12 cellular contexts compared by ENCODE assay signal in the genomic region with DNA sequence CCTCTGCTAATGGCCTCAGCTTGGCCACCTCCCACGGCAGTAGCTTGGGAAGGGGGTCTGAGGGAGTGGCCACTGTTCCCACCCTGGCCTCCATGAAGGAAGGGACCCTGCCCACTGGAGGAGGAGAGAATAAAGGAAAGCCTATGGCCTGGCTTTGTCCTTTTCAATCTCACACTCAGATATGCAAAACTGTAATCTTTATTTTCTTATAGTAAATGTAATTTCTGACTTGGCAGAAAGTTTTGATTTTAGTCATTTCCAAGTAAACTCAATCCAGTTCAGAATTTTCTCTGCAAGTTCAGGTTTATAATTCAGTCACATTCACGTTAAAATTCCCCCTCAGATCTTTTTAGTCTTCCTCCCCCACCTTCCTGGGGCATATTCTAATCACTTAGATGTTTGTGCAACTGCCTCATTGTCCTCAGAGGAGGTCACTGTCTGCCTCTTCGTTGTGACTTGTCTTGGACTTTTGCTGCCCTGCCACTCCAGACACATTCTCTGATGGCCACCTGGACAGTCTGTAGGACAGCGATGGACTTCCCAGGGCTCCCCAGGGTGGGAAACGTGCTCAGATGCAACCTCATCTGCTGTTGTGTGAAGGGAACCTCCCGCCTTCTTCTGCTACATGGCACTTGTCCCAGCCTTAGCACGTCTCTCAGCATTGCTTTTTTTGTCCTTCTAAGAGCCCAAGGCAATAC.
A peak's percentile ranks its signal among the peaks of the same experiment; 100 is the strongest.
DNase-seq lines count a peak whose midpoint lies in the region; ATAC-seq, FAIRE-seq and TF ChIP-seq lines count a peak whose summit lies in the region.
"Had no signal": no experiment of that assay in that cellular context is flagged by ENCODE, and none has a peak within 500 bp of the region (broad histone marks: within the 10 kb centered on the region; RNA-seq: fewer than 3 reads in every experiment).

No MANE protein-coding gene starts in this region.

- H3K36me3 Mint-ChIP-seq in neural crest cell (ENCODE audit: low read depth) = no peaks in the 10 kb centered on the region

- H3K27me3 ChIP-seq in PC-3 (ENCODE audit: low read length) (no peaks in the 10 kb centered on the region), ascending aorta (no peaks in the 10 kb centered on the region), pancreas (no peaks in the 10 kb centered on the region)
- H3K27me3 ChIP-seq: heart right ventricle, testis had no signal

- no peaks in the 10 kb centered on the region for H3K27me3 Mint-ChIP-seq in neural crest cell (ENCODE audit: low read depth)

- H3K9me3 Mint-ChIP-seq in neural crest cell = no peaks in the 10 kb centered on the region

- H2AFZ ChIP-seq in PC-3 (ENCODE audit: low read length) = no peak overlapping the region

- peaks cover 8% of the 10 kb centered on the region for H3K4me1 Mint-ChIP-seq in neural crest cell

- H3K9ac ChIP-seq in PC-3 (ENCODE audit: low read length) = no peak overlapping the region
- H3K9ac ChIP-seq: SK-N-SH had no signal

- TF ChIP-seq CTCF in GM10266 (IDR thresholded peaks at IDR 0.05; ENCODE audit: control insufficient read depth, insufficient read depth, low read depth, missing control alignments) (peak; percentile 26), PC-3 (conservative IDR thresholded peaks at IDR 0.05; ENCODE audit: low read depth, low read length) (no peak), neural crest cell (conservative IDR thresholded peaks at IDR 0.05) (no peak), ascending aorta (IDR thresholded peaks at IDR 0.05) (no peak), pancreas (IDR thresholded peaks at IDR 0.05) (no peak)

- H3K27ac Mint-ChIP-seq in neural crest cell (ENCODE audit: unreplicated experiment) = peak overlapping the region; percentile 72

- H3K27ac ChIP-seq in PC-3 (ENCODE audit: low read length) = peak overlapping the region; percentile 23; the same call in 1 of the 2 replicates
- H3K27ac ChIP-seq in ascending aorta = no peak overlapping the region
- no peak overlapping the region for H3K27ac ChIP-seq in pancreas
- H3K27ac ChIP-seq: heart right ventricle, testis had no signal

- H3K4me3 ChIP-seq in PC-3 (ENCODE audit: low read length) = no peak overlapping the region
- H3K4me3 ChIP-seq in ascending aorta = no peak overlapping the region
- no peak overlapping the region for H3K4me3 ChIP-seq in pancreas
- H3K4me3 ChIP-seq: heart right ventricle, testis had no signal

- H3F3A ChIP-seq in PC-3 (ENCODE audit: low read length, unreplicated experiment) = no peaks in the 10 kb centered on the region

- FAIRE-seq in pancreas (lab: Jason Lieb, UNC) = no peak

- H3K9me3 ChIP-seq in PC-3 (ENCODE audit: low read length) (no peaks in the 10 kb centered on the region), ascending aorta (no peaks in the 10 kb centered on the region), pancreas (no peaks in the 10 kb centered on the region)
- H3K9me3 ChIP-seq: heart right ventricle, SK-N-SH, testis had no signal

- H3K79me2 ChIP-seq in PC-3 (ENCODE audit: low read length) = no peaks in the 10 kb centered on the region

- BruUV-seq in PC-3 (replicated peaks; lab: Mats Ljungman, UMichigan) = no TSS peak

- DNase-seq in GM10266 (ENCODE audit: extremely low spot score) = peak; percentile 67
- DNase-seq in PC-3 = no peak
- DNase-seq in neural crest cell (ENCODE audit: low read depth, low spot score) = no peak
- no peak for DNase-seq in ascending aorta (ENCODE audit: low spot score in 2 of 2)
- no peak for DNase-seq in SK-N-DZ (ENCODE audit: low spot score)
- no peak for DNase-seq in OCI-M2 (lab: John Stamatoyannopoulos, UW; ENCODE audit: unreplicated experiment)
- DNase-seq in pancreas = no peak
- DNase-seq: heart right ventricle, NCI-H2171, testis had no signal

- H3K4me2 ChIP-seq in PC-3 (ENCODE audit: low read length) = no peak overlapping the region
- H3K4me2 ChIP-seq: SK-N-SH had no signal

- intact Hi-C loops in PC-3 (cut with micrococcal nuclease) = no loop called here
- intact Hi-C loops in ascending aorta (cut with DNase I) = no loop called here
- intact Hi-C loops in pancreas (cut with DNase I) = no loop called here

- no peak overlapping the region for H3K4me3 Mint-ChIP-seq in neural crest cell

- H3K4me1 ChIP-seq in PC-3 (ENCODE audit: insufficient read depth, low read length) (peaks cover 9% of the 10 kb centered on the region; the same call in 1 of the 2 replicates), ascending aorta (no peaks in the 10 kb centered on the region), pancreas (peaks cover 0 to 10% (median 0%) of the 10 kb centered on the region in 3 donors)
- H3K4me1 ChIP-seq: testis had no signal

- no peaks in the 10 kb centered on the region for H4K20me1 ChIP-seq in PC-3 (ENCODE audit: low read length)

- H3K36me3 ChIP-seq in PC-3 (ENCODE audit: low read depth, low read length) (no peaks in the 10 kb centered on the region), ascending aorta (no peaks in the 10 kb centered on the region), pancreas (no peaks in the 10 kb centered on the region)
- H3K36me3 ChIP-seq: heart right ventricle had no signal

- CTCF ChIA-PET in PC-3 (lab: Charles Lee) = interaction anchor here (0.6 kb wide), 1 partner anchor 97 kb away, joined by 3 read pairs; no protein-coding TSS in a partner anchor

- WGBS in pancreas, 2 donors = 75 to 77% methylated on average over 7 of the region's 7 CpGs

- no peaks in the 10 kb centered on the region for H3K9me2 ChIP-seq in PC-3 (replicated peaks; ENCODE audit: low read length)
- H3K9me2 ChIP-seq: SK-N-SH had no signal

- POLR2A ChIA-PET in PC-3 (lab: Charles Lee; ENCODE audit: unreplicated experiment) = no interaction called here

- peak; percentile 51 for ATAC-seq in GM19372 (IDR thresholded peaks at IDR 0.05; ENCODE audit: low read depth, unreplicated experiment)
- no peak; the same call in 1 of the 2 replicates for ATAC-seq in PC-3
- ATAC-seq in pancreas = no peak
